1 cellular context compared by ENCODE assay signal in the genomic region with DNA sequence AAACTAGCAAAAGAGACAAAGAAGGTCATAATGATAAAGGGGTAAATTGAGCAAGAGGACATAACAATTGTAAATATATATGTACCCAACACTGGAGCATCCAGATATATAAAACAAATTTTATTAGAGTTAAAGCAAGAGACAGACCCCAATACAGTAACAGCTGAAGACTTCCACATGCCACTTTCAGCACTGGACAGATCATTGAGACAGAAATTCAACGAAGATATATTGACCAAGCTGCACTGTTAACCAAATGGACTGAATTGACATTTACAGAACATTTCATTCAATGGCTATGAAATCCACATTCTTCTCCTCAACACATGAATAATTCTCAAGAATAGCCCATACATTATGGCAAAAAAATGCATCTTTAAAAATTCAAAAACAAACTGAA.
TF ChIP-seq lines count a peak whose summit lies in the region.

No MANE protein-coding gene starts in this region.

TF ChIP-seq in HepG2, 621 proteins besides CTCF, POLR2A, EP300 and RAD21:
- TF ChIP-seq, protein P1, sequence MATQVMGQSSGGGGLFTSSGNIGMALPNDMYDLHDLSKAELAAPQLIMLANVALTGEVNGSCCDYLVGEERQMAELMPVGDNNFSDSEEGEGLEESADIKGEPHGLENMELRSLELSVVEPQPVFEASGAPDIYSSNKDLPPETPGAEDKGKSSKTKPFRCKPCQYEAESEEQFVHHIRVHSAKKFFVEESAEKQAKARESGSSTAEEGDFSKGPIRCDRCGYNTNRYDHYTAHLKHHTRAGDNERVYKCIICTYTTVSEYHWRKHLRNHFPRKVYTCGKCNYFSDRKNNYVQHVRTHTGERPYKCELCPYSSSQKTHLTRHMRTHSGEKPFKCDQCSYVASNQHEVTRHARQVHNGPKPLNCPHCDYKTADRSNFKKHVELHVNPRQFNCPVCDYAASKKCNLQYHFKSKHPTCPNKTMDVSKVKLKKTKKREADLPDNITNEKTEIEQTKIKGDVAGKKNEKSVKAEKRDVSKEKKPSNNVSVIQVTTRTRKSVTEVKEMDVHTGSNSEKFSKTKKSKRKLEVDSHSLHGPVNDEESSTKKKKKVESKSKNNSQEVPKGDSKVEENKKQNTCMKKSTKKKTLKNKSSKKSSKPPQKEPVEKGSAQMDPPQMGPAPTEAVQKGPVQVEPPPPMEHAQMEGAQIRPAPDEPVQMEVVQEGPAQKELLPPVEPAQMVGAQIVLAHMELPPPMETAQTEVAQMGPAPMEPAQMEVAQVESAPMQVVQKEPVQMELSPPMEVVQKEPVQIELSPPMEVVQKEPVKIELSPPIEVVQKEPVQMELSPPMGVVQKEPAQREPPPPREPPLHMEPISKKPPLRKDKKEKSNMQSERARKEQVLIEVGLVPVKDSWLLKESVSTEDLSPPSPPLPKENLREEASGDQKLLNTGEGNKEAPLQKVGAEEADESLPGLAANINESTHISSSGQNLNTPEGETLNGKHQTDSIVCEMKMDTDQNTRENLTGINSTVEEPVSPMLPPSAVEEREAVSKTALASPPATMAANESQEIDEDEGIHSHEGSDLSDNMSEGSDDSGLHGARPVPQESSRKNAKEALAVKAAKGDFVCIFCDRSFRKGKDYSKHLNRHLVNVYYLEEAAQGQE (IDR thresholded peaks at IDR 0.05; ENCODE audit: borderline replicate concordance in 1 of 2, low read depth in 1 of 2, low read length in 2 of 2): peak; percentile 6 to 87
- TF ChIP-seq PHF20 (CRISPR knock-in tag; IDR thresholded peaks at IDR 0.05) (no peak), RBFOX2 (IDR thresholded peaks at IDR 0.05; ENCODE audit: low read depth, low read length) (no peak), ZNF749 (CRISPR knock-in tag; IDR thresholded peaks at IDR 0.05; ENCODE audit: borderline replicate concordance) (no peak), TBX3 (IDR thresholded peaks at IDR 0.05; ENCODE audit: borderline replicate concordance) (no peak), TGIF2 (CRISPR knock-in tag; IDR thresholded peaks at IDR 0.05) (no peak), MIER2 (CRISPR knock-in tag; IDR thresholded peaks at IDR 0.05) (peak; percentile 84)
TF ChIP-seq in HepG2: peak in this region for 2.
